In the genomic region with DNA sequence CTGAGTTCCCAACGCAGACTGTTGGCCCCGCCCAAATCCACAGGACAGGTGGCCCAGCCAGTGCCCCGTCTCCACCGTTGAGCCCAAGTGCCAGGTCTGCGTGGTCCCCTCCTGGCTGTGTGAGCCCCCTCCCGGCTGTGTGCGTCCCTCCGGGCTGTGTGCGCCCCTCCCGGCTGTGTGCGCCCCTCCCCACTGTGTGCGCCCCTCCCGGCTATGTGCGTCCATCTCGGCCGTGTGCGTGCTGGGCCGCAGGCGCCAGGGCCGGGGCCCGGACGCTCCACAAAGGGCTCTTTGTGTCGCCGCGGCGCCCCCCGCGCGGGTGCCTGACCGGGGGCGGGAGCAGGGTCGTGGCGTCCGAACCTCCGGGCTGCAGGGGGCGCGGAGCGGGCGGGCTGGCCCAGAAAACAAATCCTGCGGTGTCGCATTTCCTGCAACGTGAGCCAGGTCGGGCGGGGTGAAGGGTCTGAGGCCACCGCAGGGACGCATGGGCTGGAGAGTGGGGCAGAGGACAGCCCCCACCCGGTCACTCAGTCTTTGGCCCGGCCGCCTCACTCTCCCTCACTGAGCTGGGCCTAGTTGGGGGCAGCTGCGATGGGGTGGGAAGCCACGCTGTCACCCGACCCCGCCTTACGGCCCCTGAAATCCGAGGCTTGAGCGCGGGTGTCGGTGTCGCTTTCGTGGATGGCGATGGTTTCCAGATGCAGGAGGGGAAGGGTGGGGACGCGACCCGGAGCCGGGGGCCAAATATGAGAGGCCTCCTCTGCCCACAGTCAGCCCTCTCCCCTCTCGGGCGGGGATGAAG, we compare ENCODE assay signal across 1 cellular context.
A peak's percentile ranks its signal among the peaks of the same experiment; 100 is the strongest.
TF ChIP-seq lines count a peak whose summit lies in the region.

No MANE protein-coding gene starts in this region.

TF ChIP-seq in HepG2, 621 proteins besides CTCF, POLR2A, EP300 and RAD21 (continued from another document and continues in another):
- TF ChIP-seq, protein P1, sequence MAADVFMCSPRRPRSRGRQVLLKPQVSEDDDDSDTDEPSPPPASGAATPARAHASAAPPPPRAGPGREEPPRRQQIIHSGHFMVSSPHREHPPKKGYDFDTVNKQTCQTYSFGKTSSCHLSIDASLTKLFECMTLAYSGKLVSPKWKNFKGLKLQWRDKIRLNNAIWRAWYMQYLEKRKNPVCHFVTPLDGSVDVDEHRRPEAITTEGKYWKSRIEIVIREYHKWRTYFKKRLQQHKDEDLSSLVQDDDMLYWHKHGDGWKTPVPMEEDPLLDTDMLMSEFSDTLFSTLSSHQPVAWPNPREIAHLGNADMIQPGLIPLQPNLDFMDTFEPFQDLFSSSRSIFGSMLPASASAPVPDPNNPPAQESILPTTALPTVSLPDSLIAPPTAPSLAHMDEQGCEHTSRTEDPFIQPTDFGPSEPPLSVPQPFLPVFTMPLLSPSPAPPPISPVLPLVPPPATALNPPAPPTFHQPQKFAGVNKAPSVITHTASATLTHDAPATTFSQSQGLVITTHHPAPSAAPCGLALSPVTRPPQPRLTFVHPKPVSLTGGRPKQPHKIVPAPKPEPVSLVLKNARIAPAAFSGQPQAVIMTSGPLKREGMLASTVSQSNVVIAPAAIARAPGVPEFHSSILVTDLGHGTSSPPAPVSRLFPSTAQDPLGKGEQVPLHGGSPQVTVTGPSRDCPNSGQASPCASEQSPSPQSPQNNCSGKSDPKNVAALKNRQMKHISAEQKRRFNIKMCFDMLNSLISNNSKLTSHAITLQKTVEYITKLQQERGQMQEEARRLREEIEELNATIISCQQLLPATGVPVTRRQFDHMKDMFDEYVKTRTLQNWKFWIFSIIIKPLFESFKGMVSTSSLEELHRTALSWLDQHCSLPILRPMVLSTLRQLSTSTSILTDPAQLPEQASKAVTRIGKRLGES (CRISPR knock-in tag; IDR thresholded peaks at IDR 0.05; ENCODE audit: borderline replicate concordance) = no peak
- TF ChIP-seq KLF12 (CRISPR knock-in tag; IDR thresholded peaks at IDR 0.05; ENCODE audit: borderline replicate concordance) (no peak), ZNF891 (CRISPR knock-in tag; IDR thresholded peaks at IDR 0.05) (0 out of 2 replicates have a peak, but pooled peaks have one; percentile 55), ONECUT2 (CRISPR knock-in tag; IDR thresholded peaks at IDR 0.05) (peak; percentile 40; the same call in 1 of the 2 replicates), NCOR1 (IDR thresholded peaks at IDR 0.05; ENCODE audit: borderline replicate concordance, low read length) (0 out of 2 replicates have a peak, but pooled peaks have one; percentile 19), ZNF841 (CRISPR knock-in tag; IDR thresholded peaks at IDR 0.05; ENCODE audit: borderline replicate concordance) (peak; percentile 39; the same call in 1 of the 2 replicates), ZFX (CRISPR knock-in tag; IDR thresholded peaks at IDR 0.05; ENCODE audit: low read depth) (peak; percentile 85), STAT5B (CRISPR knock-in tag; IDR thresholded peaks at IDR 0.05) (no peak), SATB2 (CRISPR knock-in tag; IDR thresholded peaks at IDR 0.05) (no peak), CC2D1A (CRISPR knock-in tag; IDR thresholded peaks at IDR 0.05) (no peak), ZNF136 (CRISPR knock-in tag; IDR thresholded peaks at IDR 0.05; ENCODE audit: low read depth) (no peak), ZNF629 (CRISPR knock-in tag; conservative IDR thresholded peaks at IDR 0.05) (no peak), GZF1 (CRISPR knock-in tag; IDR thresholded peaks at IDR 0.05) (peak; percentile 17; the same call in 1 of the 2 replicates), ZNF788 (CRISPR knock-in tag; IDR thresholded peaks at IDR 0.05; ENCODE audit: borderline replicate concordance) (peak; percentile 68; the same call in 1 of the 2 replicates), ESRRA (CRISPR knock-in tag; IDR thresholded peaks at IDR 0.05; ENCODE audit: low read depth) (peak; percentile 81), FOXP1 (IDR thresholded peaks at IDR 0.05) (no peak), FOXP1 (CRISPR knock-in tag; IDR thresholded peaks at IDR 0.05) (peak; percentile 71), HMG20A (CRISPR knock-in tag; IDR thresholded peaks at IDR 0.05; ENCODE audit: borderline replicate concordance) (0 out of 2 replicates have a peak, but pooled peaks have one; percentile 23), TGIF2 (CRISPR knock-in tag; IDR thresholded peaks at IDR 0.05) (peak; percentile 22; the same call in 1 of the 2 replicates), ZNF724P (CRISPR knock-in tag; IDR thresholded peaks at IDR 0.05; ENCODE audit: borderline replicate concordance) (peak; percentile 39; the same call in 1 of the 2 replicates), CBX5 (CRISPR knock-in tag; IDR thresholded peaks at IDR 0.05; ENCODE audit: borderline replicate concordance) (no peak), SIX1 (CRISPR knock-in tag; IDR thresholded peaks at IDR 0.05; ENCODE audit: borderline replicate concordance) (peak; percentile 89), NONO (IDR thresholded peaks at IDR 0.05) (no peak), NONO (CRISPR knock-in tag; conservative IDR thresholded peaks at IDR 0.05) (peak; percentile 99), ZMAT3 (CRISPR knock-in tag; conservative IDR thresholded peaks at IDR 0.05) (peak; percentile 73)
- TF ChIP-seq, protein P2, sequence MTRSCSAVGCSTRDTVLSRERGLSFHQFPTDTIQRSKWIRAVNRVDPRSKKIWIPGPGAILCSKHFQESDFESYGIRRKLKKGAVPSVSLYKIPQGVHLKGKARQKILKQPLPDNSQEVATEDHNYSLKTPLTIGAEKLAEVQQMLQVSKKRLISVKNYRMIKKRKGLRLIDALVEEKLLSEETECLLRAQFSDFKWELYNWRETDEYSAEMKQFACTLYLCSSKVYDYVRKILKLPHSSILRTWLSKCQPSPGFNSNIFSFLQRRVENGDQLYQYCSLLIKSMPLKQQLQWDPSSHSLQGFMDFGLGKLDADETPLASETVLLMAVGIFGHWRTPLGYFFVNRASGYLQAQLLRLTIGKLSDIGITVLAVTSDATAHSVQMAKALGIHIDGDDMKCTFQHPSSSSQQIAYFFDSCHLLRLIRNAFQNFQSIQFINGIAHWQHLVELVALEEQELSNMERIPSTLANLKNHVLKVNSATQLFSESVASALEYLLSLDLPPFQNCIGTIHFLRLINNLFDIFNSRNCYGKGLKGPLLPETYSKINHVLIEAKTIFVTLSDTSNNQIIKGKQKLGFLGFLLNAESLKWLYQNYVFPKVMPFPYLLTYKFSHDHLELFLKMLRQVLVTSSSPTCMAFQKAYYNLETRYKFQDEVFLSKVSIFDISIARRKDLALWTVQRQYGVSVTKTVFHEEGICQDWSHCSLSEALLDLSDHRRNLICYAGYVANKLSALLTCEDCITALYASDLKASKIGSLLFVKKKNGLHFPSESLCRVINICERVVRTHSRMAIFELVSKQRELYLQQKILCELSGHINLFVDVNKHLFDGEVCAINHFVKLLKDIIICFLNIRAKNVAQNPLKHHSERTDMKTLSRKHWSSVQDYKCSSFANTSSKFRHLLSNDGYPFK (CRISPR knock-in tag; IDR thresholded peaks at IDR 0.05; ENCODE audit: borderline replicate concordance) = no peak
- TF ChIP-seq, protein P3, sequence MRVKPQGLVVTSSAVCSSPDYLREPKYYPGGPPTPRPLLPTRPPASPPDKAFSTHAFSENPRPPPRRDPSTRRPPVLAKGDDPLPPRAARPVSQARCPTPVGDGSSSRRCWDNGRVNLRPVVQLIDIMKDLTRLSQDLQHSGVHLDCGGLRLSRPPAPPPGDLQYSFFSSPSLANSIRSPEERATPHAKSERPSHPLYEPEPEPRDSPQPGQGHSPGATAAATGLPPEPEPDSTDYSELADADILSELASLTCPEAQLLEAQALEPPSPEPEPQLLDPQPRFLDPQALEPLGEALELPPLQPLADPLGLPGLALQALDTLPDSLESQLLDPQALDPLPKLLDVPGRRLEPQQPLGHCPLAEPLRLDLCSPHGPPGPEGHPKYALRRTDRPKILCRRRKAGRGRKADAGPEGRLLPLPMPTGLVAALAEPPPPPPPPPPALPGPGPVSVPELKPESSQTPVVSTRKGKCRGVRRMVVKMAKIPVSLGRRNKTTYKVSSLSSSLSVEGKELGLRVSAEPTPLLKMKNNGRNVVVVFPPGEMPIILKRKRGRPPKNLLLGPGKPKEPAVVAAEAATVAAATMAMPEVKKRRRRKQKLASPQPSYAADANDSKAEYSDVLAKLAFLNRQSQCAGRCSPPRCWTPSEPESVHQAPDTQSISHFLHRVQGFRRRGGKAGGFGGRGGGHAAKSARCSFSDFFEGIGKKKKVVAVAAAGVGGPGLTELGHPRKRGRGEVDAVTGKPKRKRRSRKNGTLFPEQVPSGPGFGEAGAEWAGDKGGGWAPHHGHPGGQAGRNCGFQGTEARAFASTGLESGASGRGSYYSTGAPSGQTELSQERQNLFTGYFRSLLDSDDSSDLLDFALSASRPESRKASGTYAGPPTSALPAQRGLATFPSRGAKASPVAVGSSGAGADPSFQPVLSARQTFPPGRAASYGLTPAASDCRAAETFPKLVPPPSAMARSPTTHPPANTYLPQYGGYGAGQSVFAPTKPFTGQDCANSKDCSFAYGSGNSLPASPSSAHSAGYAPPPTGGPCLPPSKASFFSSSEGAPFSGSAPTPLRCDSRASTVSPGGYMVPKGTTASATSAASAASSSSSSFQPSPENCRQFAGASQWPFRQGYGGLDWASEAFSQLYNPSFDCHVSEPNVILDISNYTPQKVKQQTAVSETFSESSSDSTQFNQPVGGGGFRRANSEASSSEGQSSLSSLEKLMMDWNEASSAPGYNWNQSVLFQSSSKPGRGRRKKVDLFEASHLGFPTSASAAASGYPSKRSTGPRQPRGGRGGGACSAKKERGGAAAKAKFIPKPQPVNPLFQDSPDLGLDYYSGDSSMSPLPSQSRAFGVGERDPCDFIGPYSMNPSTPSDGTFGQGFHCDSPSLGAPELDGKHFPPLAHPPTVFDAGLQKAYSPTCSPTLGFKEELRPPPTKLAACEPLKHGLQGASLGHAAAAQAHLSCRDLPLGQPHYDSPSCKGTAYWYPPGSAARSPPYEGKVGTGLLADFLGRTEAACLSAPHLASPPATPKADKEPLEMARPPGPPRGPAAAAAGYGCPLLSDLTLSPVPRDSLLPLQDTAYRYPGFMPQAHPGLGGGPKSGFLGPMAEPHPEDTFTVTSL (CRISPR knock-in tag; IDR thresholded peaks at IDR 0.05; ENCODE audit: borderline replicate concordance) = peak; percentile 49; the same call in 1 of the 2 replicates
- TF ChIP-seq, protein P4, sequence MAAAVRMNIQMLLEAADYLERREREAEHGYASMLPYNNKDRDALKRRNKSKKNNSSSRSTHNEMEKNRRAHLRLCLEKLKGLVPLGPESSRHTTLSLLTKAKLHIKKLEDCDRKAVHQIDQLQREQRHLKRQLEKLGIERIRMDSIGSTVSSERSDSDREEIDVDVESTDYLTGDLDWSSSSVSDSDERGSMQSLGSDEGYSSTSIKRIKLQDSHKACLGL (CRISPR knock-in tag; IDR thresholded peaks at IDR 0.05) = no peak; the same call in 1 of the 2 replicates
- TF ChIP-seq, protein P5, sequence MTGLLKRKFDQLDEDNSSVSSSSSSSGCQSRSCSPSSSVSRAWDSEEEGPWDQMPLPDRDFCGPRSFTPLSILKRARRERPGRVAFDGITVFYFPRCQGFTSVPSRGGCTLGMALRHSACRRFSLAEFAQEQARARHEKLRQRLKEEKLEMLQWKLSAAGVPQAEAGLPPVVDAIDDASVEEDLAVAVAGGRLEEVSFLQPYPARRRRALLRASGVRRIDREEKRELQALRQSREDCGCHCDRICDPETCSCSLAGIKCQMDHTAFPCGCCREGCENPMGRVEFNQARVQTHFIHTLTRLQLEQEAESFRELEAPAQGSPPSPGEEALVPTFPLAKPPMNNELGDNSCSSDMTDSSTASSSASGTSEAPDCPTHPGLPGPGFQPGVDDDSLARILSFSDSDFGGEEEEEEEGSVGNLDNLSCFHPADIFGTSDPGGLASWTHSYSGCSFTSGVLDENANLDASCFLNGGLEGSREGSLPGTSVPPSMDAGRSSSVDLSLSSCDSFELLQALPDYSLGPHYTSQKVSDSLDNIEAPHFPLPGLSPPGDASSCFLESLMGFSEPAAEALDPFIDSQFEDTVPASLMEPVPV (CRISPR knock-in tag; IDR thresholded peaks at IDR 0.05) = peak; percentile 65; the same call in 1 of the 2 replicates
- TF ChIP-seq, protein P6, sequence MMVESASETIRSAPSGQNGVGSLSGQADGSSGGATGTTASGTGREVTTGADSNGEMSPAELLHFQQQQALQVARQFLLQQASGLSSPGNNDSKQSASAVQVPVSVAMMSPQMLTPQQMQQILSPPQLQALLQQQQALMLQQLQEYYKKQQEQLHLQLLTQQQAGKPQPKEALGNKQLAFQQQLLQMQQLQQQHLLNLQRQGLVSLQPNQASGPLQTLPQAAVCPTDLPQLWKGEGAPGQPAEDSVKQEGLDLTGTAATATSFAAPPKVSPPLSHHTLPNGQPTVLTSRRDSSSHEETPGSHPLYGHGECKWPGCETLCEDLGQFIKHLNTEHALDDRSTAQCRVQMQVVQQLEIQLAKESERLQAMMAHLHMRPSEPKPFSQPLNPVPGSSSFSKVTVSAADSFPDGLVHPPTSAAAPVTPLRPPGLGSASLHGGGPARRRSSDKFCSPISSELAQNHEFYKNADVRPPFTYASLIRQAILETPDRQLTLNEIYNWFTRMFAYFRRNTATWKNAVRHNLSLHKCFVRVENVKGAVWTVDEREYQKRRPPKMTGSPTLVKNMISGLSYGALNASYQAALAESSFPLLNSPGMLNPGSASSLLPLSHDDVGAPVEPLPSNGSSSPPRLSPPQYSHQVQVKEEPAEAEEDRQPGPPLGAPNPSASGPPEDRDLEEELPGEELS (CRISPR knock-in tag; IDR thresholded peaks at IDR 0.05) = peak; percentile 82
- TF ChIP-seq, protein P7, sequence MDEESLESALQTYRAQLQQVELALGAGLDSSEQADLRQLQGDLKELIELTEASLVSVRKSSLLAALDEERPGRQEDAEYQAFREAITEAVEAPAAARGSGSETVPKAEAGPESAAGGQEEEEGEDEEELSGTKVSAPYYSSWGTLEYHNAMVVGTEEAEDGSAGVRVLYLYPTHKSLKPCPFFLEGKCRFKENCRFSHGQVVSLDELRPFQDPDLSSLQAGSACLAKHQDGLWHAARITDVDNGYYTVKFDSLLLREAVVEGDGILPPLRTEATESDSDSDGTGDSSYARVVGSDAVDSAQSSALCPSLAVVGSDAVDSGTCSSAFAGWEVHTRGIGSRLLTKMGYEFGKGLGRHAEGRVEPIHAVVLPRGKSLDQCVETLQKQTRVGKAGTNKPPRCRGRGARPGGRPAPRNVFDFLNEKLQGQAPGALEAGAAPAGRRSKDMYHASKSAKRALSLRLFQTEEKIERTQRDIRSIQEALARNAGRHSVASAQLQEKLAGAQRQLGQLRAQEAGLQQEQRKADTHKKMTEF (CRISPR knock-in tag; IDR thresholded peaks at IDR 0.05) = peak; percentile 45
